29 cellular contexts compared by ENCODE assay signal in the genomic region with DNA sequence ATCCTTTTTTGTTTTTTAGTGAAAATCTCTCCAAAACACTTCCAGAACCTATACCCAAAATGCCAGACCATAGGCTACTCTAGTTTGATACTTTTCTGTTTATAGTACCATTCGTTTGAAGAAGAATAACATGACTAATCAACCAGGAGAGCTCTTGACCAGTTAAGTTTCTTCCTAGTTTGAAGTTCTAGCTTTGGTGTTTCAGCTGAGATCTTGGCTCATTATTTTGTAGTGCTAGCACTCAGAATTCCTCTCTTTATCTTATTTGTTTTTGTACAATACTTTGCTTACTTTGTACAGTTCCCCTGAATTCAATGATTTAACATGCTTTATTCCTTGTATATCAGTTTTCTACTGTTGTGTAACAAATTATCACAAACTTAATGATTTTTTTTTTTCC.
"Had no signal": no experiment of that assay in that cellular context is flagged by ENCODE, and none has a peak within 500 bp of the region (broad histone marks: within the 10 kb centered on the region; RNA-seq: fewer than 3 reads in every experiment).

No MANE protein-coding gene starts in this region.

- H3K4me3 ChIP-seq: adrenal gland, cardiac muscle cell had no signal

- H3K27ac ChIP-seq: adrenal gland, cardiac muscle cell, VCaP had no signal

- H3K36me3 ChIP-seq: adrenal gland, cardiac muscle cell had no signal

- DNase-seq: activated B cell treated with CpG ODN at 0.5 μM for 24 hours; activated CD4-positive, alpha-beta memory T cell treated with anti-CD3 and anti-CD28 coated beads for 36 hours; activated CD4-positive, alpha-beta T cell treated with anti-CD3 and anti-CD28 coated beads for 4 hours; activated CD4-positive, alpha-beta T cell treated with anti-CD3 and anti-CD28 coated beads, Interleukin-2, amount 10 ng/mL, durations not matched to agents 24 days and 14 days; activated CD4-positive, alpha-beta T cell treated with anti-CD3 and anti-CD28 coated beads, Interleukin-2, amount 50 U/mL, for 1 hour; activated CD4-positive, alpha-beta T cell treated with anti-CD3 and anti-CD28 coated beads, Interleukin-2, amount 50 U/mL, for 4 hours; activated CD4-positive, CD25-positive, alpha-beta regulatory T cell treated with anti-CD3 and anti-CD28 coated beads, Interleukin-2, amount 50 U/mL, for 72 hours; activated CD8-positive, alpha-beta memory T cell treated with anti-CD3 and anti-CD28 coated beads, Interleukin-2, amount 50 U/mL, for 4 hours; activated CD8-positive, alpha-beta T cell treated with anti-CD3 and anti-CD28 coated beads for 36 hours; activated effector memory CD4-positive, alpha-beta T cell treated with anti-CD3 and anti-CD28 coated beads, Interleukin-2, amount 50 U/mL, for 16 hours; activated gamma-delta T cell treated with Interleukin-2 at 50 U/mL for 16 hours; activated naive CD4-positive, alpha-beta T cell; activated naive CD4-positive, alpha-beta T cell treated with anti-CD3 and anti-CD28 coated beads for 36 hours; activated naive CD4-positive, alpha-beta T cell treated with anti-CD3 and anti-CD28 coated beads, Interleukin-2, amount 50 U/mL, for 16 hours; activated naive CD8-positive, alpha-beta T cell treated with anti-CD3 and anti-CD28 coated beads for 36 hours; activated T-cell treated with anti-CD3 and anti-CD28 coated beads for 4 hours; activated T-cell treated with anti-CD3 and anti-CD28 coated beads, Interleukin-2, amount 50 U/mL, for 1 hour; activated T-cell treated with anti-CD3 and anti-CD28 coated beads, Interleukin-2, amount 50 U/mL, for 4 hours; activated T-cell treated with anti-CD3 and anti-CD28 coated beads, Interleukin-2, amount 50 U/mL, for 72 hours; adrenal gland; amniotic stem cell; caudate nucleus; cerebellar nuclear complex; T-helper 17 cell; T1000 had no signal

- H3K4me1 ChIP-seq: adrenal gland had no signal

- H3K27me3 ChIP-seq: adrenal gland, cardiac muscle cell had no signal

- ATAC-seq: activated CD8-positive, alpha-beta T cell treated with anti-CD3 and anti-CD28 coated beads for 36 hours; activated naive CD4-positive, alpha-beta T cell treated with anti-CD3 and anti-CD28 coated beads, Interleukin-2, amount 50 U/mL, for 72 hours; activated T-cell treated with anti-CD3 and anti-CD28 coated beads, Interleukin-2, amount 50 U/mL, for 4 hours; activated T-cell treated with anti-CD3 and anti-CD28 coated beads, Interleukin-2, amount 50 U/mL, for 72 hours; activated T-helper 17 cell treated with anti-CD3 and anti-CD28 coated beads, Interleukin-2, amount 50 U/mL, for 72 hours; T-helper 17 cell had no signal

- H3K9me3 ChIP-seq: adrenal gland had no signal
